In the genomic region with DNA sequence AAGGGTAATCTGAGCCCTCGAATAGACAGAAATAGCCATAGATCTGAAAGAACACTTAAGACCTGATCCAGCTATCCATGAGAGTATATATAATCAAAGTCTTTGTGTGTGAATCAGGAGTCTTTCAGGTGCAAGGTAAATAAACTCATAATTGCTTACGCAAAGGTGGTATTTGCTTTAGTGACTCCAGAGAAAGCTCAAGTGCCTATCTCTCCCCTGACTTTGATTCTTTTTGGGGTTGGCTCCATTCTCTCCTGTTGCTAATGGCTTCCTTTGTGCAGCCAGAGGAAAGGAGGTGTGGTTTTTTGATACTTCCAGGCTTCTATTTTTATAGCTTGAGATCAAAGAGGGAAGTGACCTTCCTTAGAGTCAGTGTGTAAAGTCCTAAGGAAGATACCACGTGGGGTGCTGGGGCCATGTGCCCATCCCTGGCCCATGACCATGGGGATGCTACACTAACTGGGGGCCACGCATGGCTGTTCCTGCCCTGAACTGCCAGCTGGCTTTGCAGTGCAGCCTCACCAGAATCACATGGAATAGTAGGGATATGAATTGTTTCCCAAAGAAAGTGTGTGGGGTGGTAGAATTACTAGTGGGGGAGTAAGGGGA, we compare ENCODE assay signal across 21 cellular contexts. TPM values are rescaled to one million over a fixed set of nuclear protein-coding genes. Genes with fewer than 3 reads are reported as not detected.
DNase-seq lines count a peak whose midpoint lies in the region; ATAC-seq and TF ChIP-seq lines count a peak whose summit lies in the region.
"Had no signal": no experiment of that assay in that cellular context is flagged by ENCODE, and none has a peak within 500 bp of the region (broad histone marks: within the 10 kb centered on the region; RNA-seq: fewer than 3 reads in every experiment).

No MANE protein-coding gene starts in this region.

- peak; percentile 42 for DNase-seq in MV-4-11 (lab: John Stamatoyannopoulos, UW)
- DNase-seq in NCI-H774 (lab: John Stamatoyannopoulos, UW), result peak; percentile 31
- peak in 1 of 3 donors; percentile 39 for DNase-seq in mucosa of descending colon
- no peak for DNase-seq in activated CD4-positive, alpha-beta memory T cell treated with anti-CD3 and anti-CD28 coated beads, Interleukin-2, amount 10 ng/mL, durations not matched to agents 7 days and 5 days
- DNase-seq in transverse colon, result no peak
- DNase-seq in EL, result no peak
- DNase-seq: activated B cell treated with CpG ODN at 0.5 μM for 24 hours; activated CD8-positive, alpha-beta T cell treated with anti-CD3 and anti-CD28 coated beads, Interleukin-2, amount 10 ng/mL, durations not matched to agents 7 days and 5 days; activated T-cell treated with anti-CD3 and anti-CD28 coated beads, Interleukin-2, amount 50 U/mL, for 4 hours; endodermal cell; heart left ventricle; NCI-H2227 treated with DMSO at 0.1 percent for 48 hours; stimulated activated CD8-positive, alpha-beta memory T cell treated with anti-CD3 and anti-CD28 coated beads, Interleukin-4, amount 100 ng/mL, for 48 hours had no signal

- no peaks in the 10 kb centered on the region for H3K27me3 ChIP-seq in DOHH2 (ENCODE audit: control insufficient read depth, low read length)
- H3K27me3 ChIP-seq in transverse colon, result no peaks in the 10 kb centered on the region
- H3K27me3 ChIP-seq: heart left ventricle had no signal

- WGBS in transverse colon (ENCODE audit: low coverage in 1 of 2), 2 donors, result 37 to 59% methylated on average over 2 to 4 of the region's 4 CpGs

- intact Hi-C loops in mucosa of descending colon (cut with DNase I, micrococcal nuclease) (no loop called here), transverse colon (cut with DNase I; ENCODE audit: low total_unique reads) (no loop called here)

- in situ Hi-C loops in transverse colon (cut with MboI; ENCODE audit: low pct_ligation_motif_present in 1 of 4, low pct_unique_long_range_greater_than_20kb in 1 of 4, low sequenced_read_pairs in 3 of 4), result no loop called here

- peak; percentile 74 for ATAC-seq in mucosa of descending colon
- ATAC-seq: activated CD8-positive, alpha-beta T cell treated with anti-CD3 and anti-CD28 coated beads, Interleukin-2, amount 10 ng/mL, durations not matched to agents 7 days and 5 days; activated naive CD4-positive, alpha-beta T cell treated with anti-CD3 and anti-CD28 coated beads, Interleukin-2, amount 50 U/mL, for 72 hours; activated T-cell treated with anti-CD3 and anti-CD28 coated beads, Interleukin-2, amount 50 U/mL, for 4 hours; GM23338 had no signal

- H4K20me1 ChIP-seq in DOHH2 (ENCODE audit: control insufficient read depth, insufficient read depth, low read depth, low read length), result peaks cover 3% of the 10 kb centered on the region; the same call in 1 of the 2 replicates

- CTCF ChIA-PET in activated CD4-positive, alpha-beta memory T cell treated with anti-CD3 and anti-CD28 coated beads, Interleukin-2, amount 10 ng/mL, durations not matched to agents 7 days and 5 days (lab: Charles Lee), result interaction anchor here (0.6 to 8.2 kb wide), 3 partner anchors 12 to 174 kb away, joined by 3 to 85 read pairs (median 4); partner anchors contain the start of gene CNEP1R1

- no peak for TF ChIP-seq POLR2A in transverse colon (IDR thresholded peaks at IDR 0.05)

- H3K4me3 ChIP-seq in DOHH2 (ENCODE audit: low read length), result no peak overlapping the region
- no peak overlapping the region for H3K4me3 ChIP-seq in mucosa of descending colon
- no peak overlapping the region for H3K4me3 ChIP-seq in transverse colon
- H3K4me3 ChIP-seq: GM23338, heart left ventricle, prostate gland, smooth muscle cell had no signal

- no peak for TF ChIP-seq CTCF in DOHH2 (IDR thresholded peaks at IDR 0.05; ENCODE audit: low read depth, low read length, poor library complexity, severe bottlenecking)
- no peak for TF ChIP-seq CTCF in mucosa of descending colon (IDR thresholded peaks at IDR 0.05)
- TF ChIP-seq CTCF in transverse colon (IDR thresholded peaks at IDR 0.05), result no peak

- H3K36me3 ChIP-seq in DOHH2 (ENCODE audit: control insufficient read depth, low read length) (no peaks in the 10 kb centered on the region), mucosa of descending colon (ENCODE audit: low read depth) (no peaks in the 10 kb centered on the region), transverse colon (no peaks in the 10 kb centered on the region)
- H3K36me3 ChIP-seq: heart left ventricle, prostate gland had no signal

- H3K27me3 Mint-ChIP-seq in activated CD4-positive, alpha-beta memory T cell treated with anti-CD3 and anti-CD28 coated beads, Interleukin-2, amount 10 ng/mL, durations not matched to agents 7 days and 5 days, result no peaks in the 10 kb centered on the region
- H3K27me3 Mint-ChIP-seq: activated B cell treated with CpG ODN at 0.5 μM for 24 hours, B cell, memory B cell had no signal

- peaks cover 6% of the 10 kb centered on the region for H3K36me3 Mint-ChIP-seq in activated CD4-positive, alpha-beta memory T cell treated with anti-CD3 and anti-CD28 coated beads, Interleukin-2, amount 10 ng/mL, durations not matched to agents 7 days and 5 days (ENCODE audit: low read depth)
- H3K36me3 Mint-ChIP-seq: memory B cell had no signal

- no peak overlapping the region for H3K27ac ChIP-seq in DOHH2 (ENCODE audit: low read depth, low read length)
- H3K27ac ChIP-seq in transverse colon, result no peak overlapping the region
- H3K27ac ChIP-seq: heart left ventricle, prostate gland had no signal

- peaks cover 68% of the 10 kb centered on the region for H3K4me1 Mint-ChIP-seq in activated CD4-positive, alpha-beta memory T cell treated with anti-CD3 and anti-CD28 coated beads, Interleukin-2, amount 10 ng/mL, durations not matched to agents 7 days and 5 days

- H3K79me2 ChIP-seq in DOHH2 (ENCODE audit: control insufficient read depth, low read length), result peaks cover 53% of the 10 kb centered on the region

- H3K4me3 Mint-ChIP-seq in activated CD4-positive, alpha-beta memory T cell treated with anti-CD3 and anti-CD28 coated beads, Interleukin-2, amount 10 ng/mL, durations not matched to agents 7 days and 5 days, result no peak overlapping the region
- H3K4me3 Mint-ChIP-seq: activated B cell treated with CpG ODN at 0.5 μM for 24 hours; activated CD8-positive, alpha-beta T cell treated with anti-CD3 and anti-CD28 coated beads, Interleukin-2, amount 10 ng/mL, durations not matched to agents 7 days and 5 days; activated T-cell treated with anti-CD3 and anti-CD28 coated beads, Interleukin-2, amount 50 U/mL, for 4 hours; B cell; endodermal cell; GM23338; memory B cell; nephron had no signal

- no peaks in the 10 kb centered on the region for H3K9me3 Mint-ChIP-seq in activated CD4-positive, alpha-beta memory T cell treated with anti-CD3 and anti-CD28 coated beads, Interleukin-2, amount 10 ng/mL, durations not matched to agents 7 days and 5 days
- H3K9me3 Mint-ChIP-seq: activated B cell treated with CpG ODN at 0.5 μM for 24 hours; activated naive CD4-positive, alpha-beta T cell treated with anti-CD3 and anti-CD28 coated beads, Interleukin-2, amount 50 U/mL, for 72 hours; activated T-cell treated with anti-CD3 and anti-CD28 coated beads, Interleukin-2, amount 50 U/mL, for 4 hours; endodermal cell; GM23338; memory B cell; nephron had no signal

- H3K4me1 ChIP-seq in DOHH2 (ENCODE audit: control insufficient read depth, low read length) (peaks cover 55% of the 10 kb centered on the region), mucosa of descending colon (ENCODE audit: low read depth) (peaks cover 9% of the 10 kb centered on the region), transverse colon (peaks cover 19 to 60% (median 20%) of the 10 kb centered on the region in 4 donors)

- H3K9me3 ChIP-seq in DOHH2 (ENCODE audit: control insufficient read depth, insufficient read depth, low read length) (no peaks in the 10 kb centered on the region), mucosa of descending colon (no peaks in the 10 kb centered on the region), transverse colon (no peaks in the 10 kb centered on the region)
- H3K9me3 ChIP-seq: heart left ventricle, prostate gland had no signal

- POLR2A ChIA-PET in activated CD4-positive, alpha-beta memory T cell treated with anti-CD3 and anti-CD28 coated beads, Interleukin-2, amount 10 ng/mL, durations not matched to agents 7 days and 5 days (lab: Charles Lee), result no interaction called here

- TF ChIP-seq EP300 in transverse colon (IDR thresholded peaks at IDR 0.05; ENCODE audit: low read depth), result no peak

- H3K4me2 ChIP-seq in DOHH2 (ENCODE audit: low read length), result peak overlapping the region; percentile 8; the same call in 1 of the 2 replicates
- H3K4me2 ChIP-seq: GM23338, smooth muscle cell had no signal

- no peaks in the 10 kb centered on the region for H3K9me2 ChIP-seq in DOHH2 (replicated peaks; ENCODE audit: control insufficient read depth, low read length)

- H3K27ac Mint-ChIP-seq in activated CD4-positive, alpha-beta memory T cell treated with anti-CD3 and anti-CD28 coated beads, Interleukin-2, amount 10 ng/mL, durations not matched to agents 7 days and 5 days, result no peak overlapping the region
- H3K27ac Mint-ChIP-seq: activated B cell treated with CpG ODN at 0.5 μM for 24 hours; activated CD8-positive, alpha-beta T cell treated with anti-CD3 and anti-CD28 coated beads, Interleukin-2, amount 10 ng/mL, durations not matched to agents 7 days and 5 days; B cell; endodermal cell; GM23338; memory B cell; nephron had no signal

- H3F3A ChIP-seq in DOHH2 (ENCODE audit: control insufficient read depth, insufficient read depth), result no peaks in the 10 kb centered on the region

RNA-seq across cellular contexts. Expression of gene TENT4B, which starts 45.8 kb away (rescaled TPM):
- 10 to 100 TPM; 10.6 to 20.0 (median 11.5) TPM for total RNA-seq in mucosa of descending colon
- 10 to 100 TPM; 17.5 to 18.0 TPM for total RNA-seq in activated CD4-positive, alpha-beta memory T cell treated with anti-CD3 and anti-CD28 coated beads, Interleukin-2, amount 10 ng/mL, durations not matched to agents 7 days and 5 days
- 10 to 100 TPM in 2 of 4 donors, 1 to 10 TPM in 2; 8.2 to 18.0 (median 13.0) TPM for total RNA-seq in transverse colon

Comparison
In these comparisons a context has a peak if more than half of its experiments do, and no peak if none do; other contexts are left out.
1. DNase-seq: peak in MV-4-11 (single experiment) and NCI-H774 (single experiment); none in activated CD4-positive, alpha-beta memory T cell treated with anti-CD3 and anti-CD28 coated beads, Interleukin-2, amount 10 ng/mL, durations not matched to agents 7 days and 5 days (single experiment), transverse colon (single experiment) and EL (single experiment).